ENCODE assay signal across 30 cellular contexts in the genomic region with DNA sequence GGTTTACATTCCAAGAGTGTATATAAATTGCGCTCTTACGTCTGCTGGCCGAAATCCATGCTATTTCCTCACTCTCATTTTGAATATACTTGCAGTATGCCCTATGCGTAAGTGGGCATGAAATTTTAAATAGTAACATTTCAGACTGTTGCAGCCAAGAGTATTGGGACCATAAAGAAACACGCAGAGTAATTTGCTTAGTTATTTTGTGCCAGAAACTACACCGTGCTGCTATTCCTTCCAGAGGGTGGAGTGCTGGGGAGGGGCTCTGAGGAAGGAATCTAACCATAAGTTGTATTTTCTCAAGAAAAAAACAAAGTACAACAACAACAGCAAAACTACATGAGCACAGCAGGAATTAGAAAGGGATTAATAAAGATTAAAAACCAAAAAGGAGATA.
"Had no signal": no experiment of that assay in that cellular context is flagged by ENCODE, and none has a peak within 500 bp of the region (broad histone marks: within the 10 kb centered on the region; RNA-seq: fewer than 3 reads in every experiment).

No MANE protein-coding gene starts in this region.

- H3K4me1 Mint-ChIP-seq: immature natural killer cell had no signal

- FAIRE-seq: islet of Langerhans, urothelium cell line had no signal

- H3K4me1 ChIP-seq: left ventricle myocardium inferior, pancreas, prostate gland, suprapubic skin, tibial artery, upper lobe of right lung had no signal

- H3K27me3 ChIP-seq: suprapubic skin, tibial artery, upper lobe of right lung had no signal

- DNase-seq: hypothalamus; immature natural killer cell; left ventricle myocardium inferior; midbrain; mucosa of descending colon; naive thymus-derived CD4-positive, alpha-beta T cell; nucleus accumbens; pancreas; posterior cingulate gyrus; retina; right cardiac atrium; stimulated activated CD4-positive, alpha-beta T cell treated with anti-CD3 and anti-CD28 coated beads, Interleukin-12 subunit alpha, Interleukin-12 subunit beta, amount 100 ng/mL, for 4 hours; stimulated activated CD4-positive, alpha-beta T cell treated with anti-CD3 and anti-CD28 coated beads, Interleukin-15, amount 100 ng/mL, for 24 hours; stimulated activated CD4-positive, alpha-beta T cell treated with anti-CD3 and anti-CD28 coated beads, Interleukin-2, amount 100 ng/mL, for 24 hours; stimulated activated CD4-positive, alpha-beta T cell treated with anti-CD3 and anti-CD28 coated beads, Interleukin-4, amount 100 ng/mL, for 1 hour; stimulated activated naive CD4-positive, alpha-beta T cell; tibial artery; trophoblast cell; upper lobe of right lung had no signal

- H3K9me3 Mint-ChIP-seq: nephron; stimulated activated naive CD8-positive, alpha-beta T cell treated with anti-CD3 and anti-CD28 coated beads, Interleukin-15, Interleukin-2, amounts not matched to agents 100 ng/mL and 50 ng/mL, for 24 hours had no signal

- ATAC-seq: mucosa of descending colon; naive thymus-derived CD4-positive, alpha-beta T cell; pancreas; right cardiac atrium; sciatic nerve; upper lobe of right lung had no signal

- H3K4me3 Mint-ChIP-seq: immature natural killer cell; memory B cell; naive thymus-derived CD4-positive, alpha-beta T cell; nephron; neural crest cell; stimulated activated naive CD8-positive, alpha-beta T cell treated with anti-CD3 and anti-CD28 coated beads, Interleukin-15, Interleukin-2, amounts not matched to agents 100 ng/mL and 50 ng/mL, for 24 hours had no signal

- H3K27me3 Mint-ChIP-seq: naive thymus-derived CD4-positive, alpha-beta T cell; stimulated activated naive CD8-positive, alpha-beta T cell treated with anti-CD3 and anti-CD28 coated beads, Interleukin-15, Interleukin-2, amounts not matched to agents 100 ng/mL and 50 ng/mL, for 24 hours had no signal

- H3K9me3 ChIP-seq: mucosa of descending colon, pancreas, prostate gland, suprapubic skin, thoracic aorta, tibial artery, upper lobe of right lung had no signal

- H3K4me3 ChIP-seq: left ventricle myocardium inferior, mucosa of descending colon, pancreas, prostate gland, skin epidermis, suprapubic skin, thoracic aorta, tibial artery, upper lobe of right lung had no signal

- H3K27ac Mint-ChIP-seq: immature natural killer cell; memory B cell; naive thymus-derived CD4-positive, alpha-beta T cell; stimulated activated naive CD8-positive, alpha-beta T cell treated with anti-CD3 and anti-CD28 coated beads, Interleukin-15, Interleukin-2, amounts not matched to agents 100 ng/mL and 50 ng/mL, for 24 hours had no signal

- H3K27ac ChIP-seq: left ventricle myocardium inferior, pancreas, prostate gland, skin epidermis, suprapubic skin, thoracic aorta, tibial artery, upper lobe of right lung had no signal

- H3K36me3 Mint-ChIP-seq: memory B cell; naive thymus-derived CD4-positive, alpha-beta T cell had no signal

- H3K36me3 ChIP-seq: left ventricle myocardium inferior, pancreas, prostate gland, suprapubic skin, thoracic aorta, tibial artery, upper lobe of right lung had no signal
